In genomic region chr19:44806271-44806670, GRCh38 we compare ENCODE assay signal across 20 cellular contexts. TPM values are rescaled to one million over a fixed set of nuclear protein-coding genes. Genes with fewer than 3 reads are reported as not detected.
"Had no signal": no experiment of that assay in that cellular context is flagged by ENCODE, and none has a peak within 500 bp of the region (broad histone marks: within the 10 kb centered on the region; RNA-seq: fewer than 3 reads in every experiment).

No MANE protein-coding gene starts in this region.

- H3K9me3 Mint-ChIP-seq: activated CD4-positive, alpha-beta T cell treated with anti-CD3 and anti-CD28 coated beads, Interleukin-2, amount 10 ng/mL, durations not matched to agents 24 days and 14 days; activated naive CD4-positive, alpha-beta T cell treated with anti-CD3 and anti-CD28 coated beads, Interleukin-2, amount 10 ng/mL, durations not matched to agents 7 days and 5 days; activated naive CD8-positive, alpha-beta T cell treated with anti-CD3 and anti-CD28 coated beads, Interleukin-2, amount 50 U/mL, for 24 hours; activated T-cell treated with anti-CD3 and anti-CD28 coated beads, Interleukin-2, amount 50 U/mL, for 4 hours; central memory CD8-positive, alpha-beta T cell; endodermal cell; neural crest cell had no signal

- H3K4me3 Mint-ChIP-seq: activated CD4-positive, alpha-beta T cell treated with anti-CD3 and anti-CD28 coated beads, Interleukin-2, amount 10 ng/mL, durations not matched to agents 24 days and 14 days; activated CD8-positive, alpha-beta T cell treated with anti-CD3 and anti-CD28 coated beads, Interleukin-2, amount 10 ng/mL, durations not matched to agents 7 days and 5 days; activated naive CD4-positive, alpha-beta T cell treated with anti-CD3 and anti-CD28 coated beads, Interleukin-2, amount 10 ng/mL, durations not matched to agents 7 days and 5 days; activated naive CD8-positive, alpha-beta T cell treated with anti-CD3 and anti-CD28 coated beads, Interleukin-2, amount 50 U/mL, for 24 hours; activated T-cell treated with anti-CD3 and anti-CD28 coated beads, Interleukin-2, amount 50 U/mL, for 4 hours; central memory CD8-positive, alpha-beta T cell; endodermal cell had no signal

- H3K27me3 ChIP-seq: brain microvascular endothelial cell, colonic mucosa, pancreas had no signal

- H3K36me3 ChIP-seq: brain microvascular endothelial cell, colonic mucosa, pancreas had no signal

- H3K27ac Mint-ChIP-seq: activated CD4-positive, alpha-beta T cell treated with anti-CD3 and anti-CD28 coated beads, Interleukin-2, amount 10 ng/mL, durations not matched to agents 24 days and 14 days; activated CD8-positive, alpha-beta T cell treated with anti-CD3 and anti-CD28 coated beads, Interleukin-2, amount 10 ng/mL, durations not matched to agents 7 days and 5 days; activated naive CD4-positive, alpha-beta T cell treated with anti-CD3 and anti-CD28 coated beads, Interleukin-2, amount 10 ng/mL, durations not matched to agents 7 days and 5 days; activated naive CD8-positive, alpha-beta T cell treated with anti-CD3 and anti-CD28 coated beads, Interleukin-2, amount 50 U/mL, for 24 hours; endodermal cell had no signal

- H3K4me3 ChIP-seq: colonic mucosa, left ventricle myocardium inferior, pancreas, smooth muscle cell had no signal

- H3K4me1 Mint-ChIP-seq: activated CD4-positive, alpha-beta T cell treated with anti-CD3 and anti-CD28 coated beads, Interleukin-2, amount 10 ng/mL, durations not matched to agents 24 days and 14 days; activated naive CD4-positive, alpha-beta T cell treated with anti-CD3 and anti-CD28 coated beads, Interleukin-2, amount 10 ng/mL, durations not matched to agents 7 days and 5 days; activated naive CD8-positive, alpha-beta T cell treated with anti-CD3 and anti-CD28 coated beads, Interleukin-2, amount 50 U/mL, for 24 hours; central memory CD8-positive, alpha-beta T cell had no signal

- H3K9me3 ChIP-seq: colonic mucosa, left ventricle myocardium inferior, pancreas had no signal

- H3K36me3 Mint-ChIP-seq: activated naive CD4-positive, alpha-beta T cell treated with anti-CD3 and anti-CD28 coated beads, Interleukin-2, amount 10 ng/mL, durations not matched to agents 7 days and 5 days had no signal

- DNase-seq: activated CD4-positive, alpha-beta T cell treated with anti-CD3 and anti-CD28 coated beads, Interleukin-2, amount 10 ng/mL, durations not matched to agents 24 days and 14 days; activated CD4-positive, CD25-positive, alpha-beta regulatory T cell; activated CD8-positive, alpha-beta T cell treated with anti-CD3 and anti-CD28 coated beads, Interleukin-2, amount 10 ng/mL, durations not matched to agents 7 days and 5 days; activated naive CD4-positive, alpha-beta T cell treated with anti-CD3 and anti-CD28 coated beads, Interleukin-2, amount 10 ng/mL, durations not matched to agents 7 days and 5 days; activated naive CD8-positive, alpha-beta T cell treated with anti-CD3 and anti-CD28 coated beads, Interleukin-2, amount 50 U/mL, for 24 hours; activated T-cell treated with anti-CD3 and anti-CD28 coated beads, Interleukin-2, amount 50 U/mL, for 4 hours; aorta; brain microvascular endothelial cell; colonic mucosa; endodermal cell; erythroblast; left ventricle myocardium inferior; pancreas; stimulated activated CD4-positive, alpha-beta T cell treated with anti-CD3 and anti-CD28 coated beads, Interleukin-4, amount 100 ng/mL, for 1 hour had no signal

- H3K27ac ChIP-seq: brain microvascular endothelial cell, colonic mucosa, left ventricle myocardium inferior had no signal

RNA-seq across cellular contexts. Expression of gene BCAM, which starts 2.6 kb away (rescaled TPM):
- total RNA-seq: activated CD4-positive, alpha-beta T cell treated with anti-CD3 and anti-CD28 coated beads, Interleukin-2, amount 10 ng/mL, durations not matched to agents 24 days and 14 days; activated CD8-positive, alpha-beta T cell treated with anti-CD3 and anti-CD28 coated beads, Interleukin-2, amount 10 ng/mL, durations not matched to agents 7 days and 5 days; mononuclear cell had no signal

RNA-seq across cellular contexts. Expression of gene CBLC, which starts 28.6 kb away (rescaled TPM):
- total RNA-seq: activated CD4-positive, alpha-beta T cell treated with anti-CD3 and anti-CD28 coated beads, Interleukin-2, amount 10 ng/mL, durations not matched to agents 24 days and 14 days; activated CD8-positive, alpha-beta T cell treated with anti-CD3 and anti-CD28 coated beads, Interleukin-2, amount 10 ng/mL, durations not matched to agents 7 days and 5 days; aorta; frontal cortex; left ventricle myocardium inferior; mononuclear cell; neural crest cell; sciatic nerve had no signal
